ENCODE assay signal across 8 cellular contexts in genomic region chr20:45933231-45934045, GRCh38. TPM values are rescaled to one million over a fixed set of nuclear protein-coding genes. Genes with fewer than 3 reads are reported as not detected.
DNase-seq lines count a peak whose midpoint lies in the region; ATAC-seq and TF ChIP-seq lines count a peak whose summit lies in the region.

No MANE protein-coding gene starts in this region.

- H3K4me1 Mint-ChIP-seq in activated naive CD8-positive, alpha-beta T cell (ENCODE audit: low read depth) = peaks cover 27% of the 10 kb centered on the region
- H3K4me1 Mint-ChIP-seq in type B pancreatic cell (ENCODE audit: unreplicated experiment) = peaks cover 8% of the 10 kb centered on the region

- TF ChIP-seq CTCF in omental fat pad (IDR thresholded peaks at IDR 0.05) (no peak), type B pancreatic cell (conservative IDR thresholded peaks at IDR 0.05) (peak; percentile 42)

- peak; percentile 76 for DNase-seq in NAMALWA (ENCODE audit: low spot score)
- peak; percentile 94 for DNase-seq in SK-N-DZ (ENCODE audit: low spot score)
- peak; percentile 85 for DNase-seq in glomerular visceral epithelial cell (ENCODE audit: extremely low spot score)
- no peak for DNase-seq in omental fat pad (ENCODE audit: low spot score)
- DNase-seq in type B pancreatic cell (ENCODE audit: extremely low spot score, unreplicated experiment) = no peak

- H3K27ac Mint-ChIP-seq in activated naive CD8-positive, alpha-beta T cell = peak overlapping the region; percentile 95
- H3K27ac Mint-ChIP-seq in type B pancreatic cell = peak overlapping the region; percentile 90

- no peaks in the 10 kb centered on the region for H3K9me3 Mint-ChIP-seq in activated naive CD8-positive, alpha-beta T cell (ENCODE audit: low read depth)
- no peaks in the 10 kb centered on the region for H3K9me3 Mint-ChIP-seq in type B pancreatic cell

- peak overlapping the region; percentile 95 for H3K4me3 Mint-ChIP-seq in activated naive CD8-positive, alpha-beta T cell
- peak overlapping the region; percentile 97 for H3K4me3 Mint-ChIP-seq in type B pancreatic cell

- no peaks in the 10 kb centered on the region for H3K27me3 Mint-ChIP-seq in activated naive CD8-positive, alpha-beta T cell
- H3K27me3 Mint-ChIP-seq in type B pancreatic cell = no peaks in the 10 kb centered on the region

- ATAC-seq in GM18502 (IDR thresholded peaks at IDR 0.05; ENCODE audit: poor library complexity, unreplicated experiment) (peak; percentile 13), omental fat pad (ENCODE audit: low FRiP score) (peak; percentile 49), GM19463 (IDR thresholded peaks at IDR 0.05; ENCODE audit: unreplicated experiment) (no peak)

- peaks cover 2% of the 10 kb centered on the region for H3K36me3 Mint-ChIP-seq in activated naive CD8-positive, alpha-beta T cell
- H3K36me3 Mint-ChIP-seq in type B pancreatic cell = peaks cover 8% of the 10 kb centered on the region

RNA-seq across cellular contexts. Expression of gene PCIF1, which starts 1.0 kb away (rescaled TPM):
- 13.0 and 13.5 TPM in 2 replicates for polyA plus RNA-seq in SK-N-DZ (2014; cell fraction: cytosol; rRNA removed)
- polyA plus RNA-seq in SK-N-DZ (2014; cell fraction: nucleus; rRNA removed) = 13.2 and 33.7 TPM in 2 replicates
- total RNA-seq in omental fat pad (10 to 100 TPM; 18.8 to 36.9 (median 25.8) TPM), type B pancreatic cell (ENCODE audit: low replicate concordance) (35.0 and 37.6 TPM in 2 replicates)

RNA-seq across cellular contexts. Expression of gene PLTP, which starts 21.5 kb away (rescaled TPM):
- 27.4 and 30.2 TPM in 2 replicates for polyA plus RNA-seq in SK-N-DZ (2014; cell fraction: cytosol; rRNA removed)
- polyA plus RNA-seq in SK-N-DZ (2014; cell fraction: nucleus; rRNA removed) = 16.1 and 25.6 TPM in 2 replicates
- total RNA-seq in omental fat pad (1,000 to 10,000 TPM in 1 of 4 donors, 100 to 1,000 TPM in 3; 215 to 1,101 (median 301) TPM), type B pancreatic cell (ENCODE audit: low replicate concordance) (40.7 and 96.5 TPM in 2 replicates)

RNA-seq across cellular contexts. Expression of gene ZNF335, which starts 38.6 kb away (rescaled TPM):
- polyA plus RNA-seq in SK-N-DZ (2014; cell fraction: cytosol; rRNA removed) = 14.4 and 15.1 TPM in 2 replicates
- 33.7 and 53.1 TPM in 2 replicates for polyA plus RNA-seq in SK-N-DZ (2014; cell fraction: nucleus; rRNA removed)
- total RNA-seq in omental fat pad (10 to 100 TPM; 14.5 to 29.1 (median 19.7) TPM), type B pancreatic cell (ENCODE audit: low replicate concordance) (19.9 and 23.6 TPM in 2 replicates)

RNA-seq across cellular contexts. Expression of gene CTSA, which starts 42.3 kb away (rescaled TPM):
- polyA plus RNA-seq in SK-N-DZ (2014; cell fraction: cytosol; rRNA removed) = 42.6 and 48.7 TPM in 2 replicates
- 183 and 260 TPM in 2 replicates for polyA plus RNA-seq in SK-N-DZ (2014; cell fraction: nucleus; rRNA removed)
- total RNA-seq in omental fat pad (100 to 1,000 TPM in 1 of 4 donors, 10 to 100 TPM in 3; 79.2 to 148 (median 85.9) TPM), type B pancreatic cell (ENCODE audit: low replicate concordance) (142 and 174 TPM in 2 replicates)

RNA-seq across cellular contexts. Expression of gene NEURL2, which starts 42.4 kb away (rescaled TPM):
- 12.8 and 18.3 TPM in 2 replicates for polyA plus RNA-seq in SK-N-DZ (2014; cell fraction: cytosol; rRNA removed)
- polyA plus RNA-seq in SK-N-DZ (2014; cell fraction: nucleus; rRNA removed) = 23.6 and 36.5 TPM in 2 replicates
- total RNA-seq in omental fat pad (10 to 100 TPM in 3 of 4 donors, 1 to 10 TPM in 1; 8.5 to 32.0 (median 11.6) TPM), type B pancreatic cell (ENCODE audit: low replicate concordance) (6.4 TPM in 2 replicates)

Comparison
In these comparisons a context has a peak if more than half of its experiments do, and no peak if none do; other contexts are left out.
1. DNase-seq: peak in NAMALWA (single experiment), SK-N-DZ (single experiment) and glomerular visceral epithelial cell (single experiment); none in omental fat pad (single experiment) and type B pancreatic cell (single experiment).